8 cellular contexts compared by ENCODE assay signal in genomic region chr3:195954752-195955119, GRCh38. TPM values are rescaled to one million over a fixed set of nuclear protein-coding genes. Genes with fewer than 3 reads are reported as not detected.
DNase-seq lines count a peak whose midpoint lies in the region; ATAC-seq, FAIRE-seq and TF ChIP-seq lines count a peak whose summit lies in the region.
"Not testable (repeated sequence)": the region's sequence is repeated elsewhere in the genome, so short reads cannot be mapped to it uniquely, and the experiment has no call there.

No MANE protein-coding gene starts in this region.

- not testable (repeated sequence) for H3K27me3 Mint-ChIP-seq in astrocyte (ENCODE audit: low read depth, unreplicated experiment)

- H3K4me2 ChIP-seq in GM23248 (ENCODE audit: unreplicated experiment) (peak overlapping the region; percentile 72), astrocyte (ENCODE audit: low read length) (peak overlapping the region; percentile 74)
- not testable (repeated sequence) for H3K4me2 ChIP-seq in osteoblast (ENCODE audit: insufficient read depth, low read length)

- H3K9me3 ChIP-seq in GM23248 (ENCODE audit: low read depth); astrocyte (ENCODE audit: insufficient read depth, low read depth, low read length); heart right ventricle; osteoblast (ENCODE audit: low read depth, low read length); suprapubic skin: not testable (repeated sequence)

- H3F3A ChIP-seq in GM23248 (ENCODE audit: insufficient read depth): not testable (repeated sequence)

- FAIRE-seq in astrocyte (lab: Jason Lieb, UNC): not testable (repeated sequence)

- intact Hi-C loops in heart right ventricle (cut with DNase I): not testable (repeated sequence)

- not testable (repeated sequence) for H3K36me3 ChIP-seq in GM23248 (ENCODE audit: low read depth); astrocyte (ENCODE audit: insufficient read depth, low read length); osteoblast (ENCODE audit: insufficient read depth, low read length)
- peaks cover 0 to 21% (median 9%) of the 10 kb centered on the region in 9 donors for H3K36me3 ChIP-seq in heart right ventricle
- peaks cover 12% of the 10 kb centered on the region for H3K36me3 ChIP-seq in suprapubic skin

- H3K27ac Mint-ChIP-seq in astrocyte (ENCODE audit: unreplicated experiment): not testable (repeated sequence)

- H3K27ac ChIP-seq in GM23248; astrocyte (ENCODE audit: low read depth, low read length); osteoblast (ENCODE audit: low read depth, low read length); suprapubic skin: not testable (repeated sequence)
- H3K27ac ChIP-seq in heart right ventricle: peak overlapping the region in 2 of 10 donors; percentile 48 to 68

- not testable (repeated sequence) for TF ChIP-seq EP300 in suprapubic skin (IDR thresholded peaks at IDR 0.05)

- H3K4me3 ChIP-seq in GM23248: peak overlapping the region; percentile 72
- peak overlapping the region; percentile 39 for H3K4me3 ChIP-seq in astrocyte (ENCODE audit: insufficient read depth, low read depth, low read length)
- peak overlapping the region in 7 of 10 donors; percentile 42 to 53 (median 49) for H3K4me3 ChIP-seq in heart right ventricle
- H3K4me3 ChIP-seq in osteoblast (ENCODE audit: insufficient read depth, low read length): peak overlapping the region; percentile 64
- H3K4me3 ChIP-seq in suprapubic skin: peak overlapping the region; percentile 56

- not testable (repeated sequence) for TF ChIP-seq CTCF in astrocyte (IDR thresholded peaks at IDR 0.05; ENCODE audit: insufficient read depth, low read depth, low read length); heart right ventricle (IDR thresholded peaks at IDR 0.05); osteoblast (IDR thresholded peaks at IDR 0.05; ENCODE audit: extremely low read depth, low read depth, low read length); suprapubic skin (IDR thresholded peaks at IDR 0.05)

- peak overlapping the region; percentile 87 for H3K4me3 Mint-ChIP-seq in astrocyte (ENCODE audit: unreplicated experiment)

- not testable (repeated sequence) for H3K79me2 ChIP-seq in GM23248 (ENCODE audit: insufficient read depth); astrocyte (ENCODE audit: insufficient read depth, low read length); osteoblast (ENCODE audit: insufficient read depth, low read length)

- WGBS in GM23248 (ENCODE audit: low coverage in 1 of 2, low lambda C conversion rate in 2 of 2, missing lambda C conversion rate in 2 of 2), 2 experiments: 1 to 3% methylated on average over 14 to 15 of the region's 27 CpGs
- 1 to 2% methylated on average over 11 of the region's 27 CpGs for WGBS in heart right ventricle, 2 donors
- WGBS in suprapubic skin: no CpG with 5 or more reads among the region's 27 CpGs

- H3K9me3 Mint-ChIP-seq in astrocyte (ENCODE audit: unreplicated experiment): not testable (repeated sequence)

- H3K9ac ChIP-seq in GM23248: peak overlapping the region; percentile 70
- H3K9ac ChIP-seq in astrocyte (ENCODE audit: low read length): not testable (repeated sequence)

- H3K27me3 ChIP-seq in GM23248 (replicated peaks; ENCODE audit: insufficient read depth); astrocyte (ENCODE audit: insufficient read depth, low read length); heart right ventricle; osteoblast (ENCODE audit: insufficient read depth, low read length); suprapubic skin: not testable (repeated sequence)

- not testable (repeated sequence) for H3K9me2 ChIP-seq in GM23248 (ENCODE audit: insufficient read depth)

- not testable (repeated sequence) for H3K4me1 ChIP-seq in GM23248 (ENCODE audit: insufficient read depth); astrocyte (ENCODE audit: insufficient read depth, low read length); osteoblast (ENCODE audit: insufficient read depth, low read length); suprapubic skin
- H3K4me1 ChIP-seq in heart right ventricle: peaks cover 0 to 16% (median 6%) of the 10 kb centered on the region in 9 donors

- not testable (repeated sequence) for DNase-seq in GM23248; astrocyte (ENCODE audit: low read depth); heart right ventricle; osteoblast (ENCODE audit: insufficient read length, low spot score, missing footprints); suprapubic skin (ENCODE audit: low spot score in 2 of 2)

- H2AFZ ChIP-seq in GM23248 (peak overlapping the region; percentile 88), astrocyte (ENCODE audit: low read depth, low read length) (peak overlapping the region; percentile 41)
- H2AFZ ChIP-seq in osteoblast (ENCODE audit: low read length): not testable (repeated sequence)

- H4K20me1 ChIP-seq in GM23248 (ENCODE audit: insufficient read depth); astrocyte (ENCODE audit: insufficient read depth, low read length); osteoblast (ENCODE audit: insufficient read depth, low read length): not testable (repeated sequence)

- TF ChIP-seq POLR2A in GM18505 (IDR thresholded peaks at IDR 0.05; ENCODE audit: borderline replicate concordance, extremely low read depth, insufficient read depth, insufficient read length); suprapubic skin (IDR thresholded peaks at IDR 0.05): not testable (repeated sequence)

- ATAC-seq in GM18505 (IDR thresholded peaks at IDR 0.05; ENCODE audit: unreplicated experiment) (peak; percentile 33), HG03442 (IDR thresholded peaks at IDR 0.05; ENCODE audit: unreplicated experiment) (peak; percentile 37), heart right ventricle (peak; percentile 19 to 74 (median 44))
- ATAC-seq in activated CD4-positive, CD25-positive, alpha-beta regulatory T cell treated with anti-CD3 and anti-CD28 coated beads, Interleukin-2, amount 50 U/mL, for 24 hours: peak; percentile 55 to 56

- not testable (repeated sequence) for H3K4me1 Mint-ChIP-seq in astrocyte (ENCODE audit: low read depth, unreplicated experiment)

- not testable (repeated sequence) for H3K36me3 Mint-ChIP-seq in astrocyte (ENCODE audit: low read depth, unreplicated experiment)

- in situ Hi-C loops in GM23248 (cut with MboI): not testable (repeated sequence)

RNA-seq across cellular contexts. Expression of gene TNK2, which starts 46.4 kb away (rescaled TPM):
- 8.5 and 12.3 TPM in 2 replicates for total RNA-seq in GM23248 (2014; rRNA removed; shearing (Covaris generic))
- polyA plus RNA-seq in GM23248 (2016; fragmentation: Nextera tagmentation; extraction: Ambion mirVana): 3.2 and 3.4 TPM in 2 replicates
- total RNA-seq in astrocyte: 37.1 and 39.1 TPM in 2 replicates
- total RNA-seq in heart right ventricle: 10 to 100 TPM; 17.6 to 47.3 (median 32.2) TPM
- polyA plus RNA-seq in heart right ventricle: 10 to 100 TPM; 31.3 to 48.3 TPM
- 10.6 and 11.6 TPM in 2 replicates for total RNA-seq in osteoblast
- 100 to 1,000 TPM in 1 of 4 donors, 10 to 100 TPM in 3; 52.4 to 101 (median 70.0) TPM for total RNA-seq in suprapubic skin
